ENCODE assay signal across 1 cellular context in the genomic region with DNA sequence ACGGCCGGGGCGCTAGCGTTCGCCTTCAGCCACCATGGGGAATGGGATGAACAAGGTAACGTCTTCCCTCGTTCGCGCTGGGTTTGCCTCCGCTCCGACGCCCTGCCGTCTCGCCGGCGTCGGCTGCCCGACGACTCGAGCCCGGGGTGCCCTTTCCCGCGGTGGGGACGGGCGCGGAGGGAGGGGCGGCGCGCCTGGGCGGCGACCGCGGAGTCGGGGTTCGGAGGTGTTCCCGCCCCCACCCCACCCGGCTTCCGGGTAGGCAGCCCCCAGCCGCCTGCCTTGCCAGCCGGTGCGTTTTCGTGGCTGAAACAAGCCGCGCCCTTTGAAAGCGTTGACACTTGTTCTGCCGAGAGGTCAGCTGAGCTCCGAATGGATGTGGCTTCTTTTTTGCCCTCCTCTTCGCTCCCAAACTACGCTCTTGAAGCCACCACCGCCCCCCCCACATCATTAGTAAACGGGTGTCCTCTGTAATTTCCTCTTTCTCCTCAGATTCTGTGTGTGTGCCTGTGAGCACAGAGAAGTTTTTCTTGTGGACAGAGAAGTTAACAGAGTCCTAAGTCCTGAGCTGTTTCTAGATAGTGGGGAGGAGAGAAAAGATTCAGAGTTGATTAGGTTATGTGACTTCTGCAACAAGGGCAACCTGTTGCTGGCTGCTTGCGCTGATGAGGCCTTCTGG.
TF ChIP-seq lines count a peak whose summit lies in the region.

No MANE protein-coding gene starts in this region.

TF ChIP-seq in HepG2, 621 proteins besides CTCF, POLR2A, EP300 and RAD21 (continued from another document and continues in another):
- TF ChIP-seq ZNF460 (CRISPR knock-in tag; IDR thresholded peaks at IDR 0.05; ENCODE audit: borderline replicate concordance) (no peak; the same call in 1 of the 2 replicates), NFE2L1 (CRISPR knock-in tag; IDR thresholded peaks at IDR 0.05; ENCODE audit: borderline replicate concordance) (no peak), MAZ (IDR thresholded peaks at IDR 0.05; ENCODE audit: borderline replicate concordance, low read depth, low read length) (no peak), MAZ (CRISPR knock-in tag; IDR thresholded peaks at IDR 0.05; ENCODE audit: low read depth) (no peak), FOSL1 (CRISPR knock-in tag; IDR thresholded peaks at IDR 0.05; ENCODE audit: borderline replicate concordance) (no peak), ZNF552 (CRISPR knock-in tag; IDR thresholded peaks at IDR 0.05; ENCODE audit: borderline replicate concordance) (no peak), ZSCAN12 (CRISPR knock-in tag; IDR thresholded peaks at IDR 0.05) (no peak), FOXA3 (CRISPR knock-in tag; IDR thresholded peaks at IDR 0.05) (no peak), PHF21A (CRISPR knock-in tag; IDR thresholded peaks at IDR 0.05) (no peak), SATB2 (CRISPR knock-in tag; IDR thresholded peaks at IDR 0.05) (0 out of 2 replicates have a peak, but pooled peaks have one; percentile 80), ZNF101 (CRISPR knock-in tag; IDR thresholded peaks at IDR 0.05; ENCODE audit: borderline replicate concordance, low read depth) (no peak), RFX3 (CRISPR knock-in tag; IDR thresholded peaks at IDR 0.05) (no peak), MIER3 (CRISPR knock-in tag; IDR thresholded peaks at IDR 0.05; ENCODE audit: borderline replicate concordance) (no peak), MAFG (CRISPR knock-in tag; IDR thresholded peaks at IDR 0.05) (peak; percentile 20; the same call in 1 of the 2 replicates), ZMYM2 (CRISPR knock-in tag; IDR thresholded peaks at IDR 0.05) (no peak), ZNF33A (CRISPR knock-in tag; IDR thresholded peaks at IDR 0.05; ENCODE audit: borderline replicate concordance) (no peak), ZNF749 (CRISPR knock-in tag; IDR thresholded peaks at IDR 0.05; ENCODE audit: borderline replicate concordance) (0 out of 2 replicates have a peak, but pooled peaks have one; percentile 57), SP1 (IDR thresholded peaks at IDR 0.05) (no peak), SP1 (CRISPR knock-in tag; IDR thresholded peaks at IDR 0.05) (no peak; the same call in 1 of the 2 replicates), ATM (IDR thresholded peaks at IDR 0.05; ENCODE audit: borderline replicate concordance) (no peak), NCOA5 (CRISPR knock-in tag; IDR thresholded peaks at IDR 0.05) (no peak), ZNF598 (CRISPR knock-in tag; IDR thresholded peaks at IDR 0.05; ENCODE audit: borderline replicate concordance) (0 out of 2 replicates have a peak, but pooled peaks have one; percentile 31), NFIB (CRISPR knock-in tag; IDR thresholded peaks at IDR 0.05; ENCODE audit: borderline replicate concordance) (no peak), THYN1 (CRISPR knock-in tag; IDR thresholded peaks at IDR 0.05; ENCODE audit: borderline replicate concordance, low read depth) (no peak), HNF4G (IDR thresholded peaks at IDR 0.05; ENCODE audit: borderline replicate concordance, low read depth, low read length) (no peak), HNF4G (CRISPR knock-in tag; IDR thresholded peaks at IDR 0.05; ENCODE audit: borderline replicate concordance, low read depth) (no peak), TRIM24 (CRISPR knock-in tag; IDR thresholded peaks at IDR 0.05) (no peak), TBX2 (CRISPR knock-in tag; IDR thresholded peaks at IDR 0.05; ENCODE audit: borderline replicate concordance) (peak; percentile 72), NFRKB (IDR thresholded peaks at IDR 0.05) (no peak), GATAD1 (CRISPR knock-in tag; IDR thresholded peaks at IDR 0.05) (peak; percentile 42; the same call in 1 of the 2 replicates), AGO2 (optimal IDR thresholded peaks at IDR 0.05; ENCODE audit: low read depth, low read length) (peak; percentile 40), POLR2AphosphoS5 (IDR thresholded peaks at IDR 0.05; ENCODE audit: low read depth, low read length) (peak; percentile 50; the same call in 1 of the 2 replicates), KAT8 (CRISPR knock-in tag; IDR thresholded peaks at IDR 0.05) (no peak), SIX4 (CRISPR knock-in tag; IDR thresholded peaks at IDR 0.05) (no peak), ARNT2 (CRISPR knock-in tag; IDR thresholded peaks at IDR 0.05; ENCODE audit: low read depth) (peak; percentile 57; the same call in 1 of the 2 replicates), TAF15 (IDR thresholded peaks at IDR 0.05; ENCODE audit: low read depth, low read length, poor library complexity, severe bottlenecking) (peak; percentile 94), RNF2 (conservative IDR thresholded peaks at IDR 0.05; ENCODE audit: low read depth) (no peak)
- TF ChIP-seq, protein P1, sequence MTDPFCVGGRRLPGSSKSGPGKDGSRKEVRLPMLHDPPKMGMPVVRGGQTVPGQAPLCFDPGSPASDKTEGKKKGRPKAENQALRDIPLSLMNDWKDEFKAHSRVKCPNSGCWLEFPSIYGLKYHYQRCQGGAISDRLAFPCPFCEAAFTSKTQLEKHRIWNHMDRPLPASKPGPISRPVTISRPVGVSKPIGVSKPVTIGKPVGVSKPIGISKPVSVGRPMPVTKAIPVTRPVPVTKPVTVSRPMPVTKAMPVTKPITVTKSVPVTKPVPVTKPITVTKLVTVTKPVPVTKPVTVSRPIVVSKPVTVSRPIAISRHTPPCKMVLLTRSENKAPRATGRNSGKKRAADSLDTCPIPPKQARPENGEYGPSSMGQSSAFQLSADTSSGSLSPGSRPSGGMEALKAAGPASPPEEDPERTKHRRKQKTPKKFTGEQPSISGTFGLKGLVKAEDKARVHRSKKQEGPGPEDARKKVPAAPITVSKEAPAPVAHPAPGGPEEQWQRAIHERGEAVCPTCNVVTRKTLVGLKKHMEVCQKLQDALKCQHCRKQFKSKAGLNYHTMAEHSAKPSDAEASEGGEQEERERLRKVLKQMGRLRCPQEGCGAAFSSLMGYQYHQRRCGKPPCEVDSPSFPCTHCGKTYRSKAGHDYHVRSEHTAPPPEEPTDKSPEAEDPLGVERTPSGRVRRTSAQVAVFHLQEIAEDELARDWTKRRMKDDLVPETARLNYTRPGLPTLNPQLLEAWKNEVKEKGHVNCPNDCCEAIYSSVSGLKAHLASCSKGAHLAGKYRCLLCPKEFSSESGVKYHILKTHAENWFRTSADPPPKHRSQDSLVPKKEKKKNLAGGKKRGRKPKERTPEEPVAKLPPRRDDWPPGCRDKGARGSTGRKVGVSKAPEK (CRISPR knock-in tag; IDR thresholded peaks at IDR 0.05; ENCODE audit: borderline replicate concordance), result 0 out of 2 replicates have a peak, but pooled peaks have one; percentile 44
- TF ChIP-seq, protein P2, sequence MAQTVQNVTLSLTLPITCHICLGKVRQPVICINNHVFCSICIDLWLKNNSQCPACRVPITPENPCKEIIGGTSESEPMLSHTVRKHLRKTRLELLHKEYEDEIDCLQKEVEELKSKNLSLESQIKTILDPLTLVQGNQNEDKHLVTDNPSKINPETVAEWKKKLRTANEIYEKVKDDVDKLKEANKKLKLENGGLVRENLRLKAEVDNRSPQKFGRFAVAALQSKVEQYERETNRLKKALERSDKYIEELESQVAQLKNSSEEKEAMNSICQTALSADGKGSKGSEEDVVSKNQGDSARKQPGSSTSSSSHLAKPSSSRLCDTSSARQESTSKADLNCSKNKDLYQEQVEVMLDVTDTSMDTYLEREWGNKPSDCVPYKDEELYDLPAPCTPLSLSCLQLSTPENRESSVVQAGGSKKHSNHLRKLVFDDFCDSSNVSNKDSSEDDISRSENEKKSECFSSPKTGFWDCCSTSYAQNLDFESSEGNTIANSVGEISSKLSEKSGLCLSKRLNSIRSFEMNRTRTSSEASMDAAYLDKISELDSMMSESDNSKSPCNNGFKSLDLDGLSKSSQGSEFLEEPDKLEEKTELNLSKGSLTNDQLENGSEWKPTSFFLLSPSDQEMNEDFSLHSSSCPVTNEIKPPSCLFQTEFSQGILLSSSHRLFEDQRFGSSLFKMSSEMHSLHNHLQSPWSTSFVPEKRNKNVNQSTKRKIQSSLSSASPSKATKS (CRISPR knock-in tag; IDR thresholded peaks at IDR 0.05), result peak; percentile 19; the same call in 1 of the 2 replicates
- TF ChIP-seq, protein P3, sequence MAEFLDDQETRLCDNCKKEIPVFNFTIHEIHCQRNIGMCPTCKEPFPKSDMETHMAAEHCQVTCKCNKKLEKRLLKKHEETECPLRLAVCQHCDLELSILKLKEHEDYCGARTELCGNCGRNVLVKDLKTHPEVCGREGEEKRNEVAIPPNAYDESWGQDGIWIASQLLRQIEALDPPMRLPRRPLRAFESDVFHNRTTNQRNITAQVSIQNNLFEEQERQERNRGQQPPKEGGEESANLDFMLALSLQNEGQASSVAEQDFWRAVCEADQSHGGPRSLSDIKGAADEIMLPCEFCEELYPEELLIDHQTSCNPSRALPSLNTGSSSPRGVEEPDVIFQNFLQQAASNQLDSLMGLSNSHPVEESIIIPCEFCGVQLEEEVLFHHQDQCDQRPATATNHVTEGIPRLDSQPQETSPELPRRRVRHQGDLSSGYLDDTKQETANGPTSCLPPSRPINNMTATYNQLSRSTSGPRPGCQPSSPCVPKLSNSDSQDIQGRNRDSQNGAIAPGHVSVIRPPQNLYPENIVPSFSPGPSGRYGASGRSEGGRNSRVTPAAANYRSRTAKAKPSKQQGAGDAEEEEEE (CRISPR knock-in tag; IDR thresholded peaks at IDR 0.05; ENCODE audit: borderline replicate concordance), result no peak
- TF ChIP-seq, protein P4, sequence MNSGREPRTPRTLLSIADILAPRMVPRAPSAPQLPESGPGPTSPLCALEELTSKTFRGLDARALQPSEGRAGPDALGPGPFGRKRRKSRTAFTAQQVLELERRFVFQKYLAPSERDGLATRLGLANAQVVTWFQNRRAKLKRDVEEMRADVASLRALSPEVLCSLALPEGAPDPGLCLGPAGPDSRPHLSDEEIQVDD (CRISPR knock-in tag; IDR thresholded peaks at IDR 0.05; ENCODE audit: borderline replicate concordance), result peak; percentile 33; the same call in 1 of the 2 replicates
- TF ChIP-seq, protein P5, sequence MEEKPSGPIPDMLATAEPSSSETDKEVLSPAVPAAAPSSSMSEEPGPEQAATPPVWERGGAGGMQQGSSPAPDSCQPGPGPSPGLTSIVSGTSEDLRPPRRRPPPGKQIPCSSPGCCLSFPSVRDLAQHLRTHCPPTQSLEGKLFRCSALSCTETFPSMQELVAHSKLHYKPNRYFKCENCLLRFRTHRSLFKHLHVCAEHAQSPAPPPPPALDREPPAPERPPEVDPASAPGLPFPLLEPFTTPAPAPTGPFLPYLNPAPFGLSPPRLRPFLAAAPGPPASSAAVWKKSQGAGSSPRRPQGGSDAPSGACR (CRISPR knock-in tag; IDR thresholded peaks at IDR 0.05), result no peak
- TF ChIP-seq, protein P6, sequence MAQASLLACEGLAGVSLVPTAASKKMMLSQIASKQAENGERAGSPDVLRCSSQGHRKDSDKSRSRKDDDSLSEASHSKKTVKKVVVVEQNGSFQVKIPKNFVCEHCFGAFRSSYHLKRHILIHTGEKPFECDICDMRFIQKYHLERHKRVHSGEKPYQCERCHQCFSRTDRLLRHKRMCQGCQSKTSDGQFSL (CRISPR knock-in tag; IDR thresholded peaks at IDR 0.05), result peak; percentile 91
- TF ChIP-seq, protein P7, sequence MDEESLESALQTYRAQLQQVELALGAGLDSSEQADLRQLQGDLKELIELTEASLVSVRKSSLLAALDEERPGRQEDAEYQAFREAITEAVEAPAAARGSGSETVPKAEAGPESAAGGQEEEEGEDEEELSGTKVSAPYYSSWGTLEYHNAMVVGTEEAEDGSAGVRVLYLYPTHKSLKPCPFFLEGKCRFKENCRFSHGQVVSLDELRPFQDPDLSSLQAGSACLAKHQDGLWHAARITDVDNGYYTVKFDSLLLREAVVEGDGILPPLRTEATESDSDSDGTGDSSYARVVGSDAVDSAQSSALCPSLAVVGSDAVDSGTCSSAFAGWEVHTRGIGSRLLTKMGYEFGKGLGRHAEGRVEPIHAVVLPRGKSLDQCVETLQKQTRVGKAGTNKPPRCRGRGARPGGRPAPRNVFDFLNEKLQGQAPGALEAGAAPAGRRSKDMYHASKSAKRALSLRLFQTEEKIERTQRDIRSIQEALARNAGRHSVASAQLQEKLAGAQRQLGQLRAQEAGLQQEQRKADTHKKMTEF (CRISPR knock-in tag; IDR thresholded peaks at IDR 0.05), result peak; percentile 59; the same call in 1 of the 2 replicates
- TF ChIP-seq, protein P8, sequence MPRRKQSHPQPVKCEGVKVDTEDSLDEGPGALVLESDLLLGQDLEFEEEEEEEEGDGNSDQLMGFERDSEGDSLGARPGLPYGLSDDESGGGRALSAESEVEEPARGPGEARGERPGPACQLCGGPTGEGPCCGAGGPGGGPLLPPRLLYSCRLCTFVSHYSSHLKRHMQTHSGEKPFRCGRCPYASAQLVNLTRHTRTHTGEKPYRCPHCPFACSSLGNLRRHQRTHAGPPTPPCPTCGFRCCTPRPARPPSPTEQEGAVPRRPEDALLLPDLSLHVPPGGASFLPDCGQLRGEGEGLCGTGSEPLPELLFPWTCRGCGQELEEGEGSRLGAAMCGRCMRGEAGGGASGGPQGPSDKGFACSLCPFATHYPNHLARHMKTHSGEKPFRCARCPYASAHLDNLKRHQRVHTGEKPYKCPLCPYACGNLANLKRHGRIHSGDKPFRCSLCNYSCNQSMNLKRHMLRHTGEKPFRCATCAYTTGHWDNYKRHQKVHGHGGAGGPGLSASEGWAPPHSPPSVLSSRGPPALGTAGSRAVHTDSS (CRISPR knock-in tag; conservative IDR thresholded peaks at IDR 0.05), result no peak
- TF ChIP-seq, protein P9, sequence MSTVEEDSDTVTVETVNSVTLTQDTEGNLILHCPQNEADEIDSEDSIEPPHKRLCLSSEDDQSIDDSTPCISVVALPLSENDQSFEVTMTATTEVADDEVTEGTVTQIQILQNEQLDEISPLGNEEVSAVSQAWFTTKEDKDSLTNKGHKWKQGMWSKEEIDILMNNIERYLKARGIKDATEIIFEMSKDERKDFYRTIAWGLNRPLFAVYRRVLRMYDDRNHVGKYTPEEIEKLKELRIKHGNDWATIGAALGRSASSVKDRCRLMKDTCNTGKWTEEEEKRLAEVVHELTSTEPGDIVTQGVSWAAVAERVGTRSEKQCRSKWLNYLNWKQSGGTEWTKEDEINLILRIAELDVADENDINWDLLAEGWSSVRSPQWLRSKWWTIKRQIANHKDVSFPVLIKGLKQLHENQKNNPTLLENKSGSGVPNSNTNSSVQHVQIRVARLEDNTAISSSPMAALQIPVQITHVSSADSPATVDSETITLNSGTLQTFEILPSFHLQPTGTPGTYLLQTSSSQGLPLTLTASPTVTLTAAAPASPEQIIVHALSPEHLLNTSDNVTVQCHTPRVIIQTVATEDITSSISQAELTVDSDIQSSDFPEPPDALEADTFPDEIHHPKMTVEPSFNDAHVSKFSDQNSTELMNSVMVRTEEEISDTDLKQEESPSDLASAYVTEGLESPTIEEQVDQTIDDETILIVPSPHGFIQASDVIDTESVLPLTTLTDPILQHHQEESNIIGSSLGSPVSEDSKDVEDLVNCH (CRISPR knock-in tag; IDR thresholded peaks at IDR 0.05), result no peak
- TF ChIP-seq, protein P10, sequence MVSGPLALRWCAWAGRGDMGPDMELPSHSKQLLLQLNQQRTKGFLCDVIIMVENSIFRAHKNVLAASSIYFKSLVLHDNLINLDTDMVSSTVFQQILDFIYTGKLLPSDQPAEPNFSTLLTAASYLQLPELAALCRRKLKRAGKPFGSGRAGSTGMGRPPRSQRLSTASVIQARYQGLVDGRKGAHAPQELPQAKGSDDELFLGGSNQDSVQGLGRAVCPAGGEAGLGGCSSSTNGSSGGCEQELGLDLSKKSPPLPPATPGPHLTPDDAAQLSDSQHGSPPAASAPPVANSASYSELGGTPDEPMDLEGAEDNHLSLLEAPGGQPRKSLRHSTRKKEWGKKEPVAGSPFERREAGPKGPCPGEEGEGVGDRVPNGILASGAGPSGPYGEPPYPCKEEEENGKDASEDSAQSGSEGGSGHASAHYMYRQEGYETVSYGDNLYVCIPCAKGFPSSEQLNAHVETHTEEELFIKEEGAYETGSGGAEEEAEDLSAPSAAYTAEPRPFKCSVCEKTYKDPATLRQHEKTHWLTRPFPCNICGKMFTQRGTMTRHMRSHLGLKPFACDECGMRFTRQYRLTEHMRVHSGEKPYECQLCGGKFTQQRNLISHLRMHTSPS (CRISPR knock-in tag; IDR thresholded peaks at IDR 0.05; ENCODE audit: low read depth), result 0 out of 2 replicates have a peak, but pooled peaks have one; percentile 5
